ENCODE assay signal across 8 cellular contexts in genomic region chr7:25139536-25139935, GRCh38.
"Had no signal": no experiment of that assay in that cellular context is flagged by ENCODE, and none has a peak within 500 bp of the region (broad histone marks: within the 10 kb centered on the region; RNA-seq: fewer than 3 reads in every experiment).

No MANE protein-coding gene starts in this region.

- ATAC-seq: HepG2 had no signal

- H3K27ac Mint-ChIP-seq: H9, IgD-negative memory B cell had no signal

- H3K4me3 Mint-ChIP-seq: H9, IgD-negative memory B cell had no signal

- H3K9ac ChIP-seq: GM23248 had no signal

- H3K4me3 ChIP-seq: GM23248 had no signal

- H3K36me3 Mint-ChIP-seq: IgD-negative memory B cell had no signal

- H3K9me3 Mint-ChIP-seq: H9, IgD-negative memory B cell had no signal

- H3K27me3 Mint-ChIP-seq: IgD-negative memory B cell had no signal

- H3K27ac ChIP-seq: GM23248, HL-60 had no signal

- DNase-seq: GM23248, GOT3, H9, HCEC 1CT, KBM-7 had no signal
